In genomic region chr20:5024982-5025381, GRCh38 we compare ENCODE assay signal across 1 cellular context.
TF ChIP-seq lines count a peak whose summit lies in the region.

No MANE protein-coding gene starts in this region.

TF ChIP-seq in HepG2, 621 proteins besides CTCF, POLR2A, EP300 and RAD21 (continued from another document and continues in another):
- peak; percentile 61; the same call in 1 of the 2 replicates for TF ChIP-seq ARID5B (CRISPR knock-in tag; IDR thresholded peaks at IDR 0.05)
- TF ChIP-seq ZNF839 (CRISPR knock-in tag; IDR thresholded peaks at IDR 0.05; ENCODE audit: borderline replicate concordance) = no peak
- no peak for TF ChIP-seq HMG20A (CRISPR knock-in tag; IDR thresholded peaks at IDR 0.05; ENCODE audit: borderline replicate concordance)
- no peak for TF ChIP-seq HNF4G (IDR thresholded peaks at IDR 0.05; ENCODE audit: borderline replicate concordance, low read depth, low read length)
- TF ChIP-seq HNF4G (CRISPR knock-in tag; IDR thresholded peaks at IDR 0.05; ENCODE audit: borderline replicate concordance, low read depth) = no peak
- TF ChIP-seq ZNF337 (CRISPR knock-in tag; IDR thresholded peaks at IDR 0.05; ENCODE audit: borderline replicate concordance, low read depth) = no peak
- TF ChIP-seq ZNF713 (CRISPR knock-in tag; IDR thresholded peaks at IDR 0.05) = no peak
- no peak for TF ChIP-seq U2AF2 (IDR thresholded peaks at IDR 0.05; ENCODE audit: low read depth, low read length)
- TF ChIP-seq GATAD1 (CRISPR knock-in tag; IDR thresholded peaks at IDR 0.05) = no peak; the same call in 1 of the 2 replicates
- no peak for TF ChIP-seq ATM (IDR thresholded peaks at IDR 0.05; ENCODE audit: borderline replicate concordance)
- no peak for TF ChIP-seq ZBTB21 (CRISPR knock-in tag; IDR thresholded peaks at IDR 0.05)
- peak; percentile 93 for TF ChIP-seq ZNF770 (CRISPR knock-in tag; IDR thresholded peaks at IDR 0.05)
- TF ChIP-seq MXD1 (CRISPR knock-in tag; IDR thresholded peaks at IDR 0.05) = no peak
- no peak for TF ChIP-seq ZNF333 (CRISPR knock-in tag; IDR thresholded peaks at IDR 0.05; ENCODE audit: borderline replicate concordance)
- 0 out of 2 replicates have a peak, but pooled peaks have one; percentile 34 for TF ChIP-seq ISL2 (CRISPR knock-in tag; IDR thresholded peaks at IDR 0.05)
- no peak for TF ChIP-seq SCMH1 (CRISPR knock-in tag; IDR thresholded peaks at IDR 0.05; ENCODE audit: borderline replicate concordance)
- no peak for TF ChIP-seq ZNF850 (CRISPR knock-in tag; conservative IDR thresholded peaks at IDR 0.05)
- no peak for TF ChIP-seq CC2D1A (CRISPR knock-in tag; IDR thresholded peaks at IDR 0.05)
- no peak for TF ChIP-seq ZNF501 (CRISPR knock-in tag; IDR thresholded peaks at IDR 0.05)
- TF ChIP-seq PAF1 (CRISPR knock-in tag; IDR thresholded peaks at IDR 0.05) = no peak
- no peak for TF ChIP-seq ZNF280D (CRISPR knock-in tag; IDR thresholded peaks at IDR 0.05)
- no peak for TF ChIP-seq SNRNP70 (IDR thresholded peaks at IDR 0.05; ENCODE audit: low read depth, low read length)
- no peak for TF ChIP-seq ZSCAN25 (CRISPR knock-in tag; IDR thresholded peaks at IDR 0.05)
- peak; percentile 41; the same call in 1 of the 2 replicates for TF ChIP-seq KAT8 (CRISPR knock-in tag; IDR thresholded peaks at IDR 0.05)
- 0 out of 2 replicates have a peak, but pooled peaks have one; percentile 7 for TF ChIP-seq NKX3-1 (CRISPR knock-in tag; IDR thresholded peaks at IDR 0.05)
- TF ChIP-seq ZFP91 (CRISPR knock-in tag; IDR thresholded peaks at IDR 0.05; ENCODE audit: borderline replicate concordance) = no peak
- no peak for TF ChIP-seq ZNF615 (CRISPR knock-in tag; IDR thresholded peaks at IDR 0.05; ENCODE audit: borderline replicate concordance)
- 0 out of 2 replicates have a peak, but pooled peaks have one; percentile 11 for TF ChIP-seq ZFY (CRISPR knock-in tag; IDR thresholded peaks at IDR 0.05)
- peak; percentile 42 for TF ChIP-seq TEAD3 (CRISPR knock-in tag; optimal IDR thresholded peaks at IDR 0.05; ENCODE audit: borderline replicate concordance)
- no peak for TF ChIP-seq MAX (IDR thresholded peaks at IDR 0.05)
- TF ChIP-seq SALL1 (CRISPR knock-in tag; IDR thresholded peaks at IDR 0.05) = peak; percentile 41; the same call in 1 of the 2 replicates
- no peak for TF ChIP-seq ZNF33B (CRISPR knock-in tag; IDR thresholded peaks at IDR 0.05)
- TF ChIP-seq TBX2 (CRISPR knock-in tag; IDR thresholded peaks at IDR 0.05; ENCODE audit: borderline replicate concordance) = no peak
- TF ChIP-seq MAFF (IDR thresholded peaks at IDR 0.05; ENCODE audit: low read depth, low read length) = no peak
- peak; percentile 79; the same call in 1 of the 2 replicates for TF ChIP-seq ZNF362 (CRISPR knock-in tag; IDR thresholded peaks at IDR 0.05; ENCODE audit: borderline replicate concordance)
- no peak for TF ChIP-seq PBX3 (CRISPR knock-in tag; IDR thresholded peaks at IDR 0.05; ENCODE audit: borderline replicate concordance)
- TF ChIP-seq POLR2AphosphoS2 (IDR thresholded peaks at IDR 0.05; ENCODE audit: low read depth, low read length) = no peak
- TF ChIP-seq TP53 (CRISPR knock-in tag; conservative IDR thresholded peaks at IDR 0.05) = no peak
- no peak for TF ChIP-seq MATR3 (CRISPR knock-in tag; IDR thresholded peaks at IDR 0.05)
- no peak for TF ChIP-seq ZSCAN20 (CRISPR knock-in tag; IDR thresholded peaks at IDR 0.05; ENCODE audit: borderline replicate concordance)
- no peak for TF ChIP-seq ZNF512B (CRISPR knock-in tag; IDR thresholded peaks at IDR 0.05; ENCODE audit: borderline replicate concordance)
- TF ChIP-seq ZGPAT (CRISPR knock-in tag; IDR thresholded peaks at IDR 0.05) = peak; percentile 53; the same call in 1 of the 2 replicates
- TF ChIP-seq RAD51 (IDR thresholded peaks at IDR 0.05; ENCODE audit: borderline replicate concordance) = no peak
- no peak for TF ChIP-seq SRF (IDR thresholded peaks at IDR 0.05; ENCODE audit: low read depth, low read length)
- no peak for TF ChIP-seq ARNTL (CRISPR knock-in tag; IDR thresholded peaks at IDR 0.05)
- no peak for TF ChIP-seq DDIT3 (CRISPR knock-in tag; IDR thresholded peaks at IDR 0.05)
- no peak for TF ChIP-seq ARNT (IDR thresholded peaks at IDR 0.05)
- TF ChIP-seq KDM2A (CRISPR knock-in tag; IDR thresholded peaks at IDR 0.05; ENCODE audit: borderline replicate concordance, low read depth) = peak; percentile 54; the same call in 1 of the 2 replicates
- no peak for TF ChIP-seq ZNF563 (CRISPR knock-in tag; IDR thresholded peaks at IDR 0.05)
